In the genomic region with DNA sequence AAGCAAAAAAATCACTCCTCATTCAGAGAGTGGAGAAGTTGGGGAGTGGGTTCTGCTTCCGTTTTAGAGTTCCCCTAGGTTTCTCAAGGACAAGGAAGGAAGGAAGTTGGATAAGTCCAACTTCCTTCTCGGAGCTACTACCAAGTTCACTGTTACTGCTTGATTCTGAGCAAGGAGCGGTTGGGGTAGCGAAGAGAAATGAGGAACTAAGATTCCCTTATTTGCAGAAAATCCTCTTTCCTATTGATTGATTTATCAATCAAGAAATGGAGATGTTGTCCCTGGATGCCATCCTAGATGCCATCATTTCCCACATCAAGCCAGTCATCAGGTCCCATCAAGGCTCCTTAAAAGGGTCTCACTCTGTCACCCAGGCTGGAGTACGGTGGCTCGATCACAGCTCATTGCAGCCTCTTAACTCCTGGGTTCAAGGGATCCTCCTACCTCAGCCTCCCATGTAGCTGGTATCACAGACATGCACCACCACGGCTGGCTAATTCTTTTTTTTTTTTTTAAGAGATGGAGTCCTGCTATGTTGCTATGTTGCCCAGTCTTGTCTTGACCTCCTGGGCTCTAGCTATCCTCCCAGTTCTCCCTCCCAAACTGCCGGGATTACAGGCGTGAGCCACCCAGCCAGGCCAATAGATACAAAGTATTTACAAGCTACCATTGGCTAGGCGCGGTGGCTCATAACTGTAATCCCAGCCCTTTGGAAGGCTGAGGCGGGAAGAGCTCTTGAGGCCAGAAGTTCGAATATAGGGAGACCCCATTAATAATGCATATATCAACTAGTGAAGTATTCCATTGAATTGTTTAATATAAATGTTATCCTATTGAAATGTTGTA, we compare ENCODE assay signal across 1 cellular context.
TF ChIP-seq lines count a peak whose summit lies in the region.

No MANE protein-coding gene starts in this region.

TF ChIP-seq in IMR-90, 13 proteins besides CTCF, POLR2A, EP300 and RAD21:
- no peak for TF ChIP-seq SMC3 (IDR thresholded peaks at IDR 0.05; ENCODE audit: low read depth, low read length)
- TF ChIP-seq BHLHE40 (IDR thresholded peaks at IDR 0.05; ENCODE audit: low read depth, low read length): no peak
- TF ChIP-seq, protein P1, sequence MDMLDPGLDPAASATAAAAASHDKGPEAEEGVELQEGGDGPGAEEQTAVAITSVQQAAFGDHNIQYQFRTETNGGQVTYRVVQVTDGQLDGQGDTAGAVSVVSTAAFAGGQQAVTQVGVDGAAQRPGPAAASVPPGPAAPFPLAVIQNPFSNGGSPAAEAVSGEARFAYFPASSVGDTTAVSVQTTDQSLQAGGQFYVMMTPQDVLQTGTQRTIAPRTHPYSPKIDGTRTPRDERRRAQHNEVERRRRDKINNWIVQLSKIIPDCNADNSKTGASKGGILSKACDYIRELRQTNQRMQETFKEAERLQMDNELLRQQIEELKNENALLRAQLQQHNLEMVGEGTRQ (IDR thresholded peaks at IDR 0.05; ENCODE audit: low read depth, low read length): no peak
- TF ChIP-seq CHD1 (IDR thresholded peaks at IDR 0.05; ENCODE audit: low read depth, low read length): no peak
- no peak for TF ChIP-seq RCOR1 (IDR thresholded peaks at IDR 0.05; ENCODE audit: insufficient replicate concordance, low read length)
- TF ChIP-seq RFX5 (IDR thresholded peaks at IDR 0.05; ENCODE audit: low read depth, low read length): no peak
- TF ChIP-seq NFE2L2 (IDR thresholded peaks at IDR 0.05; ENCODE audit: low read depth, low read length): no peak
TF ChIP-seq in IMR-90: peak in this region for 0.
